1 cellular context compared by ENCODE assay signal in genomic region chr15:66752078-66752477, GRCh38.
TF ChIP-seq lines count a peak whose summit lies in the region.

No MANE protein-coding gene starts in this region.

TF ChIP-seq in HepG2, 621 proteins besides CTCF, POLR2A, EP300 and RAD21 (continued from another document):
- TF ChIP-seq ZFX (CRISPR knock-in tag; IDR thresholded peaks at IDR 0.05; ENCODE audit: low read depth): 0 out of 2 replicates have a peak, but pooled peaks have one; percentile 16
